In genomic region chr5:180291943-180292831, GRCh38 we compare ENCODE assay signal across 8 cellular contexts. TPM values are rescaled to one million over a fixed set of nuclear protein-coding genes. Genes with fewer than 3 reads are reported as not detected.
DNase-seq lines count a peak whose midpoint lies in the region; ATAC-seq and TF ChIP-seq lines count a peak whose summit lies in the region.

MAPK9 (minus strand) TSS chr5:180292083; CDS start chr5:180280561, 11,522 bp downstream.

- no peaks in the 10 kb centered on the region for H3K27me3 ChIP-seq in OCI-LY1 (ENCODE audit: insufficient read depth, low read length)

- peak within 1 kb of the TSS; percentile 99 for H3K9ac ChIP-seq in OCI-LY1 (ENCODE audit: low read length)

- DNase-seq in CMK (ENCODE audit: low read depth) (peak; percentile 58), activated T-cell treated with anti-CD3 and anti-CD28 coated beads for 24 hours (ENCODE audit: low read depth) (peak; percentile 81), epithelial cell of prostate (ENCODE audit: low read depth, low spot score) (no peak), mucosa of gallbladder (ENCODE audit: low spot score) (peak; percentile 80)
- DNase-seq in stimulated activated CD8-positive, alpha-beta memory T cell treated with anti-CD3 and anti-CD28 coated beads, Interleukin-4, amount 100 ng/mL, for 24 hours (ENCODE audit: low read depth): peak; percentile 79

- no peak; the same call in 1 of the 2 replicates for TF ChIP-seq CTCF in OCI-LY1 (IDR thresholded peaks at IDR 0.05; ENCODE audit: low read length)

- H3K9me3 ChIP-seq in OCI-LY1 (ENCODE audit: low read length): 0 out of 2 replicates have a peak, but pooled peaks cover 2% of the 10 kb centered on the region

- H3K4me3 ChIP-seq in OCI-LY1 (ENCODE audit: low read depth, low read length, poor library complexity, severe bottlenecking): peak within 1 kb of the TSS; percentile 99

- ATAC-seq in GM19452 (IDR thresholded peaks at IDR 0.05; ENCODE audit: unreplicated experiment) (peak; percentile 84), HG03571 (IDR thresholded peaks at IDR 0.05; ENCODE audit: unreplicated experiment) (peak; percentile 83)

- peaks cover 43% of the 10 kb centered on the region for H3K4me1 ChIP-seq in OCI-LY1 (ENCODE audit: insufficient read depth, low read length, severe bottlenecking)

- H2AFZ ChIP-seq in OCI-LY1 (ENCODE audit: low read length): no peak within 1 kb of the TSS

- H4K20me1 ChIP-seq in OCI-LY1 (ENCODE audit: insufficient read depth, low read length): no peaks in the 10 kb centered on the region

- H3K27ac ChIP-seq in OCI-LY1 (ENCODE audit: low read depth, low read length, poor library complexity, severe bottlenecking) (peak within 1 kb of the TSS; percentile 77), epithelial cell of prostate (peak within 1 kb of the TSS; percentile 49)

- no peaks in the 10 kb centered on the region for H3F3A ChIP-seq in OCI-LY1 (ENCODE audit: insufficient read depth, low read length)

- no peaks in the 10 kb centered on the region for H3K9me2 ChIP-seq in OCI-LY1 (ENCODE audit: low read depth, low read length)

- H3K36me3 ChIP-seq in OCI-LY1 (ENCODE audit: insufficient read depth, low read length): peaks cover 16% of the 10 kb centered on the region

- H3K79me2 ChIP-seq in OCI-LY1 (ENCODE audit: insufficient read depth, low read length): peaks cover 29% of the 10 kb centered on the region

- peak within 1 kb of the TSS; percentile 91 for H3K4me2 ChIP-seq in OCI-LY1 (ENCODE audit: low read length)

RNA-seq across cellular contexts. Expression of gene MAPK9, which starts in this region (rescaled TPM):
- total RNA-seq in mucosa of gallbladder: 36.1 TPM
